In the genomic region with DNA sequence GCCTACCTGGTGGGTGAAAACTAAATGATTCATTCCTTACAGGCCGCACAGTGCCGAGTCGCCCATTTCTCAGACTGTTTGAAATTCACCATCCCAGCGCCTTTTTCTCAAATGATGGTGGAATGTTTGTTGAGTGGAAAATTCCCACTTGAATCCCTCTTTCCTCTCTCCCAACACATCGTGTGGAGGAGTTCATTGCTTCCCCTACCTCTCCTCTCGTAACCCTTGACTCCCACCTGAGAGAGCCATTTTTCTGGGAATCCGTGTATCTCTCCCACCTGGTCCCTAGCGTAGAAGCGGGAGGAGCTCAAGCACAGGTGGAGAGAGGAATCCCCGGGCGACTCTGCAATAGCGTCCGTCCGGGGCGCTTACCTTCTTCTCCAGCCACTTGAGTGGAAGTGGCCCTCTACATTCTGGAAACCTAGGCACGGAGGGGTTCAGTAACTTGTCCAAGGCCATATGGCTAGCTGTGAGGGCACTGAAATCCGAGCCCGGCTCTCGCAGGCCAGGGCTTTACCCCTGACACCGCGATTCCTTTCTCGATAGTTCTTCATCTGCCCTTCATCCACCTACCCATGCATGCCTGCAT, we compare ENCODE assay signal across 8 cellular contexts. TPM values are rescaled to one million over a fixed set of nuclear protein-coding genes. Genes with fewer than 3 reads are reported as not detected.
DNase-seq lines count a peak whose midpoint lies in the region; ATAC-seq and TF ChIP-seq lines count a peak whose summit lies in the region.

No MANE protein-coding gene starts in this region.

- peak overlapping the region; percentile 85 for H3K4me3 ChIP-seq in astrocyte of the spinal cord (ENCODE audit: low read depth, low read length)

- DNase-seq in NCI-H748 (lab: John Stamatoyannopoulos, UW; ENCODE audit: unreplicated experiment): peak; percentile 55
- DNase-seq in NCI-H748 treated with DMSO at 0.1 percent for 48 hours (lab: John Stamatoyannopoulos, UW): no peak
- DNase-seq in astrocyte of the spinal cord (ENCODE audit: low read depth, low spot score): peak; percentile 15
- DNase-seq in left lobe of liver (ENCODE audit: low spot score): no peak
- no peak for DNase-seq in NCI-H2196 (lab: John Stamatoyannopoulos, UW; ENCODE audit: unreplicated experiment)

- no peak for TF ChIP-seq CTCF in astrocyte of the spinal cord (IDR thresholded peaks at IDR 0.05; ENCODE audit: low read depth, low read length)

- in situ Hi-C loops in astrocyte of the spinal cord (cut with HindIII; ENCODE audit: low sequenced_read_pairs): no loop called here

- peak overlapping the region; percentile 27 for H3K27ac ChIP-seq in temporal lobe (ENCODE audit: low read depth, low read length)

- ATAC-seq in left lobe of liver (peak; percentile 12), GM21515 (IDR thresholded peaks at IDR 0.05; ENCODE audit: unreplicated experiment) (no peak), GM21786 (IDR thresholded peaks at IDR 0.05; ENCODE audit: unreplicated experiment) (no peak)

RNA-seq across cellular contexts. Expression of a gene that starts 0.7 kb away (rescaled TPM):
- total RNA-seq in left lobe of liver: 4.4 TPM
- 2.2 TPM for total RNA-seq in temporal lobe

Comparison
In these comparisons a context has a peak if more than half of its experiments do, and no peak if none do; other contexts are left out.
1. DNase-seq: peak in NCI-H748 (single experiment) and astrocyte of the spinal cord (single experiment); none in NCI-H748 treated with DMSO at 0.1 percent for 48 hours (single experiment), left lobe of liver (single experiment) and NCI-H2196 (single experiment).